Comparison of ENCODE assay signal across 6 cellular contexts in the genomic region with DNA sequence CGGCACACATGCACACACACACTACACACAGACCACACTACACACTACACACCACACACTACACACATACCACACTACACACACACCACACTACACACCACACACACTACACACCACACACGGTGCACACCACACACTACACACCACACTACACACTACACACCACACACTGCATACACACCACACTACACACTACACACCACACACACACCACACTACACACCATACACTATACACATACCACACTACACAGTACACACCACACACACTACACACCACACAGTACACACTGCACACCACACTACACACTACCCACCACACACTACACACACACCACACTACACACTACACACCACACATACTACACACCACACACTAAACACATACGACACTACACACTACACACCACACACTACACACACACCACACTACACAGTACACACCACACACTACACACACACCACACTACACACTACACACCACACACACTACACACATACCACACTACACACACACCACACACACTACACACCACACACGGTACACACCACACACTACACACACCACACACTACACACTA. TPM values are rescaled to one million over a fixed set of nuclear protein-coding genes. Genes with fewer than 3 reads are reported as not detected.
"Had no signal": no experiment of that assay in that cellular context is flagged by ENCODE, and none has a peak within 500 bp of the region (broad histone marks: within the 10 kb centered on the region; RNA-seq: fewer than 3 reads in every experiment).

No MANE protein-coding gene starts in this region.

RNA-seq across cellular contexts. Expression of a gene that starts 22.6 kb away (rescaled TPM):
- total RNA-seq: LHCN-M2, MCF 10A, OCI-LY7 had no signal
- polyA plus RNA-seq: IgD-negative memory B cell, SK-N-SH had no signal

RNA-seq across cellular contexts. Expression of a gene that starts 58.1 kb away (rescaled TPM):
- total RNA-seq: LHCN-M2, MCF 10A, OCI-LY7, SK-MEL-5 had no signal
- polyA plus RNA-seq: IgD-negative memory B cell, SK-N-SH had no signal
